8 cellular contexts compared by ENCODE assay signal in genomic region chr15:86743283-86743903, GRCh38.
DNase-seq lines count a peak whose midpoint lies in the region; ATAC-seq and TF ChIP-seq lines count a peak whose summit lies in the region.

No MANE protein-coding gene starts in this region.

- no peaks in the 10 kb centered on the region for H3K79me2 ChIP-seq in OCI-LY1 (ENCODE audit: insufficient read depth, low read length)

- TF ChIP-seq CTCF in GM13976 (IDR thresholded peaks at IDR 0.05; ENCODE audit: borderline replicate concordance, control extremely low read depth, extremely low read depth, insufficient read depth, missing control alignments) (peak; percentile 33), OCI-LY1 (IDR thresholded peaks at IDR 0.05; ENCODE audit: low read length) (peak; percentile 92)

- H3K27ac ChIP-seq in OCI-LY1 (ENCODE audit: low read depth, low read length, poor library complexity, severe bottlenecking) = no peak overlapping the region

- ATAC-seq in GM21529 (IDR thresholded peaks at IDR 0.05; ENCODE audit: unreplicated experiment) (no peak), GM18873 (IDR thresholded peaks at IDR 0.05; ENCODE audit: low FRiP score, unreplicated experiment) (no peak)

- no peaks in the 10 kb centered on the region for H3K9me3 ChIP-seq in OCI-LY1 (ENCODE audit: low read length)

- H3K27me3 ChIP-seq in OCI-LY1 (ENCODE audit: insufficient read depth, low read length) = no peaks in the 10 kb centered on the region

- H3K4me3 ChIP-seq in OCI-LY1 (ENCODE audit: low read depth, low read length, poor library complexity, severe bottlenecking) = no peak overlapping the region

- in situ Hi-C loops in GM13976 (cut with MboI; ENCODE audit: low sequenced_read_pairs, unreplicated experiment) = loop anchor here (25.0 kb wide), 1 partner anchor 881 kb away; no protein-coding TSS in a partner anchor

- no peak overlapping the region for H3K4me2 ChIP-seq in OCI-LY1 (ENCODE audit: low read length)

- H3K36me3 ChIP-seq in OCI-LY1 (ENCODE audit: insufficient read depth, low read length) = no peaks in the 10 kb centered on the region

- no peaks in the 10 kb centered on the region for H3K9me2 ChIP-seq in OCI-LY1 (ENCODE audit: low read depth, low read length)

- H2AFZ ChIP-seq in OCI-LY1 (ENCODE audit: low read length) = no peak overlapping the region

- H3F3A ChIP-seq in OCI-LY1 (ENCODE audit: insufficient read depth, low read length) = no peaks in the 10 kb centered on the region

- no peak overlapping the region for H3K9ac ChIP-seq in OCI-LY1 (ENCODE audit: low read length)

- H4K20me1 ChIP-seq in OCI-LY1 (ENCODE audit: insufficient read depth, low read length) = no peaks in the 10 kb centered on the region

- H3K4me1 ChIP-seq in OCI-LY1 (ENCODE audit: insufficient read depth, low read length, severe bottlenecking) = no peaks in the 10 kb centered on the region

- DNase-seq in GM13976 (ENCODE audit: low spot score) = no peak
- peak; percentile 6 to 20 for DNase-seq in activated T-helper 1 cell treated with anti-CD3 and anti-CD28 coated beads, Interleukin-2, amount 50 U/mL, for 16 hours (ENCODE audit: low read depth in 1 of 2, low spot score in 1 of 2)
- DNase-seq in iPS-NIHi7 (ENCODE audit: extremely low spot score) = peak; percentile 76
- peak; percentile 44 to 47 for DNase-seq in stimulated activated CD8-positive, alpha-beta memory T cell treated with anti-CD3 and anti-CD28 coated beads, Interleukin-15, amount 100 ng/mL, for 48 hours (ENCODE audit: low read depth in 2 of 2)
- DNase-seq in pons (ENCODE audit: low spot score) = no peak

Comparison
In these comparisons a context has a peak if more than half of its experiments do, and no peak if none do; other contexts are left out.
1. DNase-seq: peak in activated T-helper 1 cell treated with anti-CD3 and anti-CD28 coated beads, Interleukin-2, amount 50 U/mL, for 16 hours (2 of 2), iPS-NIHi7 (single experiment) and stimulated activated CD8-positive, alpha-beta memory T cell treated with anti-CD3 and anti-CD28 coated beads, Interleukin-15, amount 100 ng/mL, for 48 hours (2 of 2); none in GM13976 (single experiment) and pons (single experiment).